Comparison of ENCODE assay signal across 10 cellular contexts in the genomic region with DNA sequence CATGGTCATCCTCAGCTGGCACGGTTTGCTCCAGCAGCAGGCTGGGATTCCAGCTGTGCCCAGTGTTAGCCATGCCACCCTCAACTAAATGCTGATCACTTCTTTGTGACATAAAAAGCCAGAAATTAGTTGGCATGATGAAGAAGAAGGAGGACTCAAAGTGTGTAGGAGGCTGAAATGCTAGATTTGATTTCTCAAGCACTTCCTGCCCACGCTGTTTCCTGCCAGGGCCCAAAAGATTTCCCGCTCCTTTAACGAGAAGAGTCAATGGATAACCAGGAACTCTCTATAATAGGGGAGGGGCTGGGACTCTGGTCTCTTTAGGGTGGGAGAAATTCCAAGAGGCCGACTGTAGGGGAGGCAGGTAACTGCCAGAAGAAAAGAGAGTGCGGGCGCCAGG. TPM values are rescaled to one million over a fixed set of nuclear protein-coding genes. Genes with fewer than 3 reads are reported as not detected.
"Had no signal": no experiment of that assay in that cellular context is flagged by ENCODE, and none has a peak within 500 bp of the region (broad histone marks: within the 10 kb centered on the region; RNA-seq: fewer than 3 reads in every experiment).

No MANE protein-coding gene starts in this region.

- H3K4me1 Mint-ChIP-seq: mesothelial cell of epicardium had no signal

- H3K4me3 Mint-ChIP-seq: activated naive CD8-positive, alpha-beta T cell; activated T-helper 1 cell treated with anti-CD3 and anti-CD28 coated beads, Interleukin-12 subunit alpha, Interleukin-12 subunit beta, Interleukin-2, Interleukin-4 antibody, amounts not matched to agents 30 ng/mL and 10 ng/mL and 1 ng/mL, durations not matched to agents 14 hours and 24 hours and 36 hours; mesothelial cell of epicardium had no signal

- H3K27me3 Mint-ChIP-seq: activated naive CD8-positive, alpha-beta T cell had no signal

- H3K36me3 Mint-ChIP-seq: activated naive CD8-positive, alpha-beta T cell; mesothelial cell of epicardium had no signal

- H3K27ac Mint-ChIP-seq: activated T-helper 1 cell treated with anti-CD3 and anti-CD28 coated beads, Interleukin-12 subunit alpha, Interleukin-12 subunit beta, Interleukin-2, Interleukin-4 antibody, amounts not matched to agents 30 ng/mL and 10 ng/mL and 1 ng/mL, durations not matched to agents 14 hours and 24 hours and 36 hours; mesothelial cell of epicardium had no signal

- DNase-seq: activated CD4-positive, alpha-beta T cell treated with anti-CD3 and anti-CD28 coated beads for 48 hours; dorsolateral prefrontal cortex; lower lobe of right lung; SJCRH30; SW 1271; T1000; WERI-Rb-1 had no signal

- H3K9me3 Mint-ChIP-seq: activated T-helper 1 cell treated with anti-CD3 and anti-CD28 coated beads, Interleukin-12 subunit alpha, Interleukin-12 subunit beta, Interleukin-2, Interleukin-4 antibody, amounts not matched to agents 30 ng/mL and 10 ng/mL and 1 ng/mL, durations not matched to agents 14 hours and 24 hours and 36 hours; mesothelial cell of epicardium had no signal

RNA-seq across cellular contexts. Expression of a gene that starts 26.4 kb away (rescaled TPM):
- total RNA-seq: SJCRH30 had no signal
